ENCODE assay signal across 14 cellular contexts in the genomic region with DNA sequence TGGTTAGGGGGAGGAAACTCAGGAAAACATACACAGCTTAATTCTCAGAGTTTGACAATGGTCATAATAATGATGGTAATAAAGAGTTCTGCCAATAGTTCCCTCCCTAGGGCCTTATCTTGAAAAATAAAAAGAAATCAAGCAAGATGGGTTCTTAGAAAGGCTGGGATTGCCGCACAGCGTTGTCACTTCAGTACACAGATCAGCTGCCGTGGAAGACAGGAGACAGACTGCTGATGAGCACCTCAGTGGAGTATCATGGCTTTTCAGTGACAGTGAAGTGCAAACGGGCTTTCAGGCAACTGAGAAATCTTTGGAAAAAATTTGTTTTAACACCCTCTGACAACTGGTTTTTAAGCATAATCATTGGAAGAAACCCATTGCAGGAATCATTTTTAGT.
DNase-seq lines count a peak whose midpoint lies in the region; ATAC-seq and TF ChIP-seq lines count a peak whose summit lies in the region.
"Had no signal": no experiment of that assay in that cellular context is flagged by ENCODE, and none has a peak within 500 bp of the region (broad histone marks: within the 10 kb centered on the region; RNA-seq: fewer than 3 reads in every experiment).

No MANE protein-coding gene starts in this region.

- peaks cover 9% of the 10 kb centered on the region for H3K36me3 Mint-ChIP-seq in brain
- no peaks in the 10 kb centered on the region for H3K36me3 Mint-ChIP-seq in activated CD4-positive, alpha-beta T cell treated with anti-CD3 and anti-CD28 coated beads, Interleukin-2, amount 10 ng/mL, durations not matched to agents 7 days and 5 days (ENCODE audit: low read depth)
- H3K36me3 Mint-ChIP-seq: activated naive CD4-positive, alpha-beta T cell treated with anti-CD3 and anti-CD28 coated beads, Interleukin-2, amount 50 U/mL, for 72 hours had no signal

- ATAC-seq in HG03135 (IDR thresholded peaks at IDR 0.05; ENCODE audit: unreplicated experiment): no peak
- ATAC-seq: activated naive CD4-positive, alpha-beta T cell treated with anti-CD3 and anti-CD28 coated beads, Interleukin-2, amount 50 U/mL, for 72 hours had no signal

- POLR2A ChIA-PET in activated CD4-positive, alpha-beta T cell treated with anti-CD3 and anti-CD28 coated beads, Interleukin-2, amount 10 ng/mL, durations not matched to agents 7 days and 5 days (lab: Charles Lee): no interaction called here

- peak overlapping the region in 4 of 5 experiments; percentile 48 to 78 (median 58) for H3K4me3 Mint-ChIP-seq in brain
- H3K4me3 Mint-ChIP-seq in activated CD4-positive, alpha-beta T cell treated with anti-CD3 and anti-CD28 coated beads, Interleukin-2, amount 10 ng/mL, durations not matched to agents 7 days and 5 days: no peak overlapping the region
- H3K4me3 Mint-ChIP-seq: central memory CD8-positive, alpha-beta T cell; T-helper 1 cell treated with Interleukin-12 subunit alpha and Interleukin-12 subunit beta and Interleukin-4 antibody, amounts not matched to agents 30 μg/mL and 1 μg/mL, for 36 hours had no signal

- H3K9me3 Mint-ChIP-seq in brain: peaks cover 9 to 24% (median 19%) of the 10 kb centered on the region in 5 experiments
- H3K9me3 Mint-ChIP-seq in activated CD4-positive, alpha-beta T cell treated with anti-CD3 and anti-CD28 coated beads, Interleukin-2, amount 10 ng/mL, durations not matched to agents 7 days and 5 days: peaks cover 8% of the 10 kb centered on the region

- peaks cover 23% of the 10 kb centered on the region for H3K4me1 Mint-ChIP-seq in brain
- no peaks in the 10 kb centered on the region for H3K4me1 Mint-ChIP-seq in activated CD4-positive, alpha-beta T cell treated with anti-CD3 and anti-CD28 coated beads, Interleukin-2, amount 10 ng/mL, durations not matched to agents 7 days and 5 days
- H3K4me1 Mint-ChIP-seq: central memory CD8-positive, alpha-beta T cell had no signal

- DNase-seq in NCI-H146 (lab: John Stamatoyannopoulos, UW) (peak; percentile 18), NCI-H146 treated with DMSO at 0.1 percent for 48 hours (lab: John Stamatoyannopoulos, UW; ENCODE audit: unreplicated experiment) (no peak), NCI-H345 (lab: John Stamatoyannopoulos, UW) (peak; percentile 25), pons (ENCODE audit: low spot score) (peak; percentile 20), DMS153 treated with DMSO at 0.1 percent for 48 hours (lab: John Stamatoyannopoulos, UW; ENCODE audit: unreplicated experiment) (no peak)
- no peak for DNase-seq in activated CD4-positive, alpha-beta T cell treated with anti-CD3 and anti-CD28 coated beads, Interleukin-2, amount 10 ng/mL, durations not matched to agents 7 days and 5 days
- DNase-seq: activated CD4-positive, alpha-beta T cell treated with anti-CD3 and anti-CD28 coated beads for 1 hour; activated CD8-positive, alpha-beta memory T cell treated with anti-CD3 and anti-CD28 coated beads, Interleukin-2, amount 50 U/mL, for 48 hours; NCI-H226 had no signal

- no peak for TF ChIP-seq CTCF in brain (conservative IDR thresholded peaks at IDR 0.05)

- CTCF ChIA-PET in activated CD4-positive, alpha-beta T cell treated with anti-CD3 and anti-CD28 coated beads, Interleukin-2, amount 10 ng/mL, durations not matched to agents 7 days and 5 days (lab: Charles Lee): no interaction called here

- peaks cover 5% of the 10 kb centered on the region for H3K27me3 Mint-ChIP-seq in brain
- no peaks in the 10 kb centered on the region for H3K27me3 Mint-ChIP-seq in activated CD4-positive, alpha-beta T cell treated with anti-CD3 and anti-CD28 coated beads, Interleukin-2, amount 10 ng/mL, durations not matched to agents 7 days and 5 days
- H3K27me3 Mint-ChIP-seq: central memory CD8-positive, alpha-beta T cell had no signal

- H3K27ac Mint-ChIP-seq in brain: peak overlapping the region; percentile 76 to 92 (median 85)
- H3K27ac Mint-ChIP-seq in activated CD4-positive, alpha-beta T cell treated with anti-CD3 and anti-CD28 coated beads, Interleukin-2, amount 10 ng/mL, durations not matched to agents 7 days and 5 days: no peak overlapping the region
- H3K27ac Mint-ChIP-seq: activated naive CD4-positive, alpha-beta T cell treated with anti-CD3 and anti-CD28 coated beads, Interleukin-2, amount 50 U/mL, for 72 hours; T-helper 1 cell treated with Interleukin-12 subunit alpha and Interleukin-12 subunit beta and Interleukin-4 antibody, amounts not matched to agents 30 μg/mL and 1 μg/mL, for 36 hours had no signal

Comparison
In these comparisons a context has a peak if more than half of its experiments do, and no peak if none do; other contexts are left out.
1. DNase-seq: peak in NCI-H146 (single experiment), NCI-H345 (single experiment) and pons (single experiment); none in NCI-H146 treated with DMSO at 0.1 percent for 48 hours (single experiment), activated CD4-positive, alpha-beta T cell treated with anti-CD3 and anti-CD28 coated beads, Interleukin-2, amount 10 ng/mL, durations not matched to agents 7 days and 5 days (single experiment) and DMS153 treated with DMSO at 0.1 percent for 48 hours (single experiment).